32 cellular contexts compared by ENCODE assay signal in the genomic region with DNA sequence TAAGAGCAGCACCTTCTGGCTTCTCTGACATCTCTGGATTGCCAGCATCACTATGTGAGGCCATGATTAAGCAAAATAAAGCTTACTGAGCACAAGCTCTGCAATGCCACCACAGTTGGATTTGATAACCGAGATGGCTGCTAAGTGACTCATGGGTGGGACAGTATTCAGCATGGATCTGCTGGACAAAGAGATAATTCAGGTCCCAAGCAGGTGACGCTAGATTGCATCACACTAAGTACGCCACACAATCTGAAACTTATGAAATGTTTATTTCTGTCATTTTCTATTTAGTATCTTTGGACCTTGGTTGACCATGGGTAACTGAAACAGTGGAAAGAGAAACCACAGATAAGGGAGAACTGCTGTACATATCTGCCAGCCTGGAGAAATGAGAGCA. TPM values are rescaled to one million over a fixed set of nuclear protein-coding genes. Genes with fewer than 3 reads are reported as not detected.
DNase-seq lines count a peak whose midpoint lies in the region; FAIRE-seq and TF ChIP-seq lines count a peak whose summit lies in the region.
"Had no signal": no experiment of that assay in that cellular context is flagged by ENCODE, and none has a peak within 500 bp of the region (broad histone marks: within the 10 kb centered on the region; RNA-seq: fewer than 3 reads in every experiment).

No MANE protein-coding gene starts in this region.

- WGBS in small intestine, 3 donors, result 27 to 69% (median 36%) methylated on average over 3 of the region's 3 CpGs

- H4K20me1 ChIP-seq in PC-9 (ENCODE audit: insufficient read depth), result peaks cover 7% of the 10 kb centered on the region

- H3K9me2 ChIP-seq in PC-9 (ENCODE audit: insufficient read depth), result no peaks in the 10 kb centered on the region

- peaks cover 65% of the 10 kb centered on the region for H3K36me3 Mint-ChIP-seq in activated CD4-positive, alpha-beta T cell treated with anti-CD3 and anti-CD28 coated beads, Interleukin-2, amount 10 ng/mL, durations not matched to agents 7 days and 5 days (ENCODE audit: low read depth)
- H3K36me3 Mint-ChIP-seq in activated T-helper 1 cell treated with anti-CD3 and anti-CD28 coated beads, Interleukin-12 subunit alpha, Interleukin-12 subunit beta, Interleukin-2, Interleukin-4 antibody, amounts not matched to agents 30 ng/mL and 10 ng/mL and 1 ng/mL, durations not matched to agents 14 hours and 24 hours and 36 hours (ENCODE audit: low read depth), result peaks cover 55% of the 10 kb centered on the region

- H3K9me3 Mint-ChIP-seq in activated CD4-positive, alpha-beta T cell treated with anti-CD3 and anti-CD28 coated beads, Interleukin-2, amount 10 ng/mL, durations not matched to agents 7 days and 5 days, result peaks cover 8% of the 10 kb centered on the region
- peaks cover 13% of the 10 kb centered on the region for H3K9me3 Mint-ChIP-seq in activated T-helper 1 cell treated with anti-CD3 and anti-CD28 coated beads, Interleukin-12 subunit alpha, Interleukin-12 subunit beta, Interleukin-2, Interleukin-4 antibody, amounts not matched to agents 30 ng/mL and 10 ng/mL and 1 ng/mL, durations not matched to agents 14 hours and 24 hours and 36 hours
- H3K9me3 Mint-ChIP-seq: CD8-positive, alpha-beta memory T cell had no signal

- peak overlapping the region; percentile 9 for H3K27ac Mint-ChIP-seq in activated CD4-positive, alpha-beta T cell treated with anti-CD3 and anti-CD28 coated beads, Interleukin-2, amount 10 ng/mL, durations not matched to agents 7 days and 5 days
- no peak overlapping the region for H3K27ac Mint-ChIP-seq in activated T-helper 1 cell treated with anti-CD3 and anti-CD28 coated beads, Interleukin-12 subunit alpha, Interleukin-12 subunit beta, Interleukin-2, Interleukin-4 antibody, amounts not matched to agents 30 ng/mL and 10 ng/mL and 1 ng/mL, durations not matched to agents 14 hours and 24 hours and 36 hours
- H3K27ac Mint-ChIP-seq: progenitor cell of endocrine pancreas had no signal

- BruUV-seq in PC-9 (replicated peaks; lab: Mats Ljungman, UMichigan), result no TSS peak

- H2AFZ ChIP-seq in PC-9, result no peak overlapping the region

- H3K27me3 ChIP-seq in PC-9 (ENCODE audit: insufficient read depth, low read depth), result no peaks in the 10 kb centered on the region
- H3K27me3 ChIP-seq in small intestine (ENCODE audit: control insufficient read depth in 2 of 2, insufficient read depth in 2 of 2, low read length in 2 of 2), result no peaks in the 10 kb centered on the region
- H3K27me3 ChIP-seq: adrenal gland, brain microvascular endothelial cell, transverse colon had no signal

- H3K4me3 ChIP-seq in PC-9, result no peak overlapping the region
- no peak overlapping the region for H3K4me3 ChIP-seq in fibroblast of villous mesenchyme (ENCODE audit: low read depth, low read length)
- no peak overlapping the region for H3K4me3 ChIP-seq in small intestine (ENCODE audit: low read depth in 1 of 2, low read length in 2 of 2)
- H3K4me3 ChIP-seq: adrenal gland, HAP-1, lung, transverse colon had no signal

- FAIRE-seq in small intestine (lab: Jason Lieb, UNC), result no peak
- FAIRE-seq: frontal cortex had no signal

- no peaks in the 10 kb centered on the region for H3K9me3 ChIP-seq in PC-9 (ENCODE audit: insufficient read depth, low read depth)
- H3K9me3 ChIP-seq in small intestine (ENCODE audit: control insufficient read depth, low read depth), result no peaks in the 10 kb centered on the region
- H3K9me3 ChIP-seq: adrenal gland, HAP-1, transverse colon had no signal

- no peak overlapping the region for H3K4me2 ChIP-seq in PC-9

- H3K27me3 Mint-ChIP-seq in activated CD4-positive, alpha-beta T cell treated with anti-CD3 and anti-CD28 coated beads, Interleukin-2, amount 10 ng/mL, durations not matched to agents 7 days and 5 days, result no peaks in the 10 kb centered on the region
- no peaks in the 10 kb centered on the region for H3K27me3 Mint-ChIP-seq in activated T-helper 1 cell treated with anti-CD3 and anti-CD28 coated beads, Interleukin-12 subunit alpha, Interleukin-12 subunit beta, Interleukin-2, Interleukin-4 antibody, amounts not matched to agents 30 ng/mL and 10 ng/mL and 1 ng/mL, durations not matched to agents 14 hours and 24 hours and 36 hours (ENCODE audit: insufficient read depth)
- H3K27me3 Mint-ChIP-seq: CD8-positive, alpha-beta memory T cell; progenitor cell of endocrine pancreas had no signal

- POLR2A ChIA-PET in activated CD4-positive, alpha-beta T cell treated with anti-CD3 and anti-CD28 coated beads, Interleukin-2, amount 10 ng/mL, durations not matched to agents 7 days and 5 days (lab: Charles Lee), result no interaction called here
- POLR2A ChIA-PET in PC-9 (lab: Charles Lee; ENCODE audit: unreplicated experiment), result no interaction called here

- no peaks in the 10 kb centered on the region for H3K79me2 ChIP-seq in PC-9 (ENCODE audit: low read depth)

- CTCF ChIA-PET in activated CD4-positive, alpha-beta T cell treated with anti-CD3 and anti-CD28 coated beads, Interleukin-2, amount 10 ng/mL, durations not matched to agents 7 days and 5 days (lab: Charles Lee), result no interaction called here
- CTCF ChIA-PET in PC-9 (lab: Charles Lee), result no interaction called here

- H3K27ac ChIP-seq in PC-9 (0 out of 2 replicates have a peak overlapping the region, but pooled peaks have one; percentile 23), small intestine (ENCODE audit: low read depth in 1 of 2, low read length in 1 of 2) (no peak overlapping the region)
- H3K27ac ChIP-seq: adrenal gland, brain microvascular endothelial cell, transverse colon had no signal

- H3K4me3 Mint-ChIP-seq in activated CD4-positive, alpha-beta T cell treated with anti-CD3 and anti-CD28 coated beads, Interleukin-2, amount 10 ng/mL, durations not matched to agents 7 days and 5 days, result no peak overlapping the region
- H3K4me3 Mint-ChIP-seq in activated T-helper 1 cell treated with anti-CD3 and anti-CD28 coated beads, Interleukin-12 subunit alpha, Interleukin-12 subunit beta, Interleukin-2, Interleukin-4 antibody, amounts not matched to agents 30 ng/mL and 10 ng/mL and 1 ng/mL, durations not matched to agents 14 hours and 24 hours and 36 hours, result no peak overlapping the region
- H3K4me3 Mint-ChIP-seq: CD8-positive, alpha-beta memory T cell had no signal

- peaks cover 9% of the 10 kb centered on the region; the same call in 1 of the 2 replicates for H3F3A ChIP-seq in PC-9 (ENCODE audit: insufficient read depth, low read depth)

- DNase-seq in activated CD4-positive, alpha-beta T cell treated with anti-CD3 and anti-CD28 coated beads, Interleukin-2, amount 10 ng/mL, durations not matched to agents 7 days and 5 days, result no peak
- no peak for DNase-seq in activated CD4-positive, alpha-beta T cell treated with anti-CD3 and anti-CD28 coated beads, Interleukin-2, amount 50 U/mL, for 48 hours
- peak; percentile 11 to 43 for DNase-seq in PC-9
- peak; percentile 8 for DNase-seq in fibroblast of villous mesenchyme (ENCODE audit: low read depth)
- peak; percentile 12 for DNase-seq in small intestine
- DNase-seq in activated T-helper 1 cell treated with anti-CD3 and anti-CD28 coated beads, Interleukin-12 subunit alpha, Interleukin-12 subunit beta, Interleukin-2, Interleukin-4 antibody, amounts not matched to agents 30 ng/mL and 10 ng/mL and 1 ng/mL, durations not matched to agents 14 hours and 24 hours and 36 hours (ENCODE audit: low spot score), result no peak
- DNase-seq in kidney tubule cell (ENCODE audit: low spot score), result no peak
- no peak for DNase-seq in effector CD4-positive, alpha-beta T cell
- DNase-seq: 8988T; activated CD4-positive, CD25-positive, alpha-beta regulatory T cell treated with anti-CD3 and anti-CD28 coated beads, Interleukin-2, amount 50 U/mL, for 72 hours; activated CD8-positive, alpha-beta memory T cell treated with anti-CD3 and anti-CD28 coated beads for 24 hours; activated gamma-delta T cell treated with Interleukin-2 at 50 U/mL for 16 hours; activated T-cell treated with anti-CD3 and anti-CD28 coated beads, Interleukin-2, amount 50 U/mL, for 1 hour; adrenal gland; AML-193; brain microvascular endothelial cell; CD8-positive, alpha-beta memory T cell; effector CD8-positive, alpha-beta T cell; GF-D8; islet precursor cell; NCI-H1105; NCI-H2029; NCI-H2227 treated with DMSO at 0.1 percent for 48 hours; NCI-H748 treated with DMSO at 0.1 percent for 48 hours; T-helper 9 cell; transverse colon had no signal

- 0 out of 2 replicates have a peak, but pooled peaks cover 10% of the 10 kb centered on the region for H3K4me1 ChIP-seq in PC-9 (replicated peaks; ENCODE audit: insufficient read depth)
- no peaks in the 10 kb centered on the region for H3K4me1 ChIP-seq in small intestine (ENCODE audit: control insufficient read depth in 2 of 2, insufficient read depth in 1 of 2, low read depth in 1 of 2, low read length in 1 of 2)
- H3K4me1 ChIP-seq: adrenal gland, HAP-1 had no signal

- peaks cover 41% of the 10 kb centered on the region for H3K4me1 Mint-ChIP-seq in activated CD4-positive, alpha-beta T cell treated with anti-CD3 and anti-CD28 coated beads, Interleukin-2, amount 10 ng/mL, durations not matched to agents 7 days and 5 days
- peaks cover 56% of the 10 kb centered on the region for H3K4me1 Mint-ChIP-seq in activated T-helper 1 cell treated with anti-CD3 and anti-CD28 coated beads, Interleukin-12 subunit alpha, Interleukin-12 subunit beta, Interleukin-2, Interleukin-4 antibody, amounts not matched to agents 30 ng/mL and 10 ng/mL and 1 ng/mL, durations not matched to agents 14 hours and 24 hours and 36 hours (ENCODE audit: low read depth)

- H3K36me3 ChIP-seq in PC-9 (ENCODE audit: low read depth) (no peaks in the 10 kb centered on the region), small intestine (ENCODE audit: control insufficient read depth in 2 of 2, insufficient read depth in 2 of 2, low read length in 2 of 2) (peaks cover 0 to 2% of the 10 kb centered on the region in 2 donors)
- H3K36me3 ChIP-seq: adrenal gland, brain microvascular endothelial cell had no signal

- intact Hi-C loops in PC-9 (cut with micrococcal nuclease; ENCODE audit: unreplicated experiment), result no loop called here
- intact Hi-C loops in activated T-helper 1 cell treated with anti-CD3 and anti-CD28 coated beads, Interleukin-12 subunit alpha, Interleukin-12 subunit beta, Interleukin-2, Interleukin-4 antibody, amounts not matched to agents 30 ng/mL and 10 ng/mL and 1 ng/mL, durations not matched to agents 14 hours and 24 hours and 36 hours (cut with micrococcal nuclease), result no loop called here

- TF ChIP-seq CTCF in PC-9 (conservative IDR thresholded peaks at IDR 0.05) (no peak), fibroblast of villous mesenchyme (IDR thresholded peaks at IDR 0.05; ENCODE audit: insufficient read depth, low read depth, low read length) (no peak)

RNA-seq across cellular contexts. Expression of a gene that starts 27.4 kb away (rescaled TPM):
- not detected for total RNA-seq in activated CD4-positive, alpha-beta T cell treated with anti-CD3 and anti-CD28 coated beads, Interleukin-2, amount 10 ng/mL, durations not matched to agents 7 days and 5 days
- total RNA-seq in PC-9 (2021) (not detected in 2 replicates), fibroblast of villous mesenchyme (not detected in 2 replicates)
- polyA plus RNA-seq in small intestine, result not detected
- not detected in 2 replicates for total RNA-seq in activated T-helper 1 cell treated with anti-CD3 and anti-CD28 coated beads, Interleukin-12 subunit alpha, Interleukin-12 subunit beta, Interleukin-2, Interleukin-4 antibody, amounts not matched to agents 30 ng/mL and 10 ng/mL and 1 ng/mL, durations not matched to agents 14 hours and 24 hours and 36 hours
- total RNA-seq: adrenal gland; CD8-positive, alpha-beta memory T cell; epithelial cell of proximal tubule; frontal cortex; lung; mucosa of gallbladder; progenitor cell of endocrine pancreas; transverse colon had no signal
- polyA plus RNA-seq: adrenal gland; CD8-positive, alpha-beta memory T cell; lung had no signal

Comparison
In these comparisons a context has a peak if more than half of its experiments do, and no peak if none do; other contexts are left out.
1. DNase-seq: peak in PC-9 (2 of 2), fibroblast of villous mesenchyme (single experiment) and small intestine (single experiment); none in activated CD4-positive, alpha-beta T cell treated with anti-CD3 and anti-CD28 coated beads, Interleukin-2, amount 10 ng/mL, durations not matched to agents 7 days and 5 days (single experiment), activated CD4-positive, alpha-beta T cell treated with anti-CD3 and anti-CD28 coated beads, Interleukin-2, amount 50 U/mL, for 48 hours (0 of 2), activated T-helper 1 cell treated with anti-CD3 and anti-CD28 coated beads, Interleukin-12 subunit alpha, Interleukin-12 subunit beta, Interleukin-2, Interleukin-4 antibody, amounts not matched to agents 30 ng/mL and 10 ng/mL and 1 ng/mL, durations not matched to agents 14 hours and 24 hours and 36 hours (single experiment), kidney tubule cell (single experiment) and effector CD4-positive, alpha-beta T cell (single experiment).